In genomic region chr10:5817322-5818047, GRCh38 we compare ENCODE assay signal across 13 cellular contexts.
DNase-seq lines count a peak whose midpoint lies in the region; ATAC-seq and TF ChIP-seq lines count a peak whose summit lies in the region.
"Had no signal": no experiment of that assay in that cellular context is flagged by ENCODE, and none has a peak within 500 bp of the region (broad histone marks: within the 10 kb centered on the region; RNA-seq: fewer than 3 reads in every experiment).

No MANE protein-coding gene starts in this region.

- ATAC-seq in GM18858 (IDR thresholded peaks at IDR 0.05; ENCODE audit: unreplicated experiment) (no peak), HG03280 (IDR thresholded peaks at IDR 0.05; ENCODE audit: unreplicated experiment) (no peak)
- ATAC-seq: left cardiac atrium, PC-3 had no signal

- no peaks in the 10 kb centered on the region for H3K27me3 Mint-ChIP-seq in dendritic cell treated with granulocyte-macrophage colony-stimulating factor and Interleukin-4, amounts not matched to agents 40 ng/mL and 50 ng/mL, for 4 days

- peaks cover 9% of the 10 kb centered on the region for H3K36me3 Mint-ChIP-seq in dendritic cell treated with granulocyte-macrophage colony-stimulating factor and Interleukin-4, amounts not matched to agents 40 ng/mL and 50 ng/mL, for 4 days (ENCODE audit: low read depth)

- DNase-seq in NOMO-1 treated with DMSO at 0.1 percent for 48 hours (lab: John Stamatoyannopoulos, UW; ENCODE audit: unreplicated experiment) (peak; percentile 21), NOMO-1 treated with dmso at 0.1 percent for 144 hours (lab: John Stamatoyannopoulos, UW; ENCODE audit: unreplicated experiment) (no peak), GM12864 (ENCODE audit: low read depth) (peak; percentile 53), NAMALWA (ENCODE audit: low spot score) (peak; percentile 46), DMS153 (lab: John Stamatoyannopoulos, UW) (no peak)
- DNase-seq: brain microvascular endothelial cell, left cardiac atrium, NCI-H2171, PC-3, trophoblast cell had no signal

- peak overlapping the region; percentile 89 for H3K27ac Mint-ChIP-seq in dendritic cell treated with granulocyte-macrophage colony-stimulating factor and Interleukin-4, amounts not matched to agents 40 ng/mL and 50 ng/mL, for 4 days

- no peak overlapping the region for H3K4me3 Mint-ChIP-seq in dendritic cell treated with granulocyte-macrophage colony-stimulating factor and Interleukin-4, amounts not matched to agents 40 ng/mL and 50 ng/mL, for 4 days

- no peak for TF ChIP-seq CTCF in GM12864 (IDR thresholded peaks at IDR 0.05; ENCODE audit: low read depth, low read length, missing control alignments)

- no peak overlapping the region for H3K4me3 ChIP-seq in GM12864 (ENCODE audit: low read depth, low read length)

- H3K9me3 Mint-ChIP-seq in dendritic cell treated with granulocyte-macrophage colony-stimulating factor and Interleukin-4, amounts not matched to agents 40 ng/mL and 50 ng/mL, for 4 days = no peaks in the 10 kb centered on the region

- peaks cover 55% of the 10 kb centered on the region for H3K4me1 Mint-ChIP-seq in dendritic cell treated with granulocyte-macrophage colony-stimulating factor and Interleukin-4, amounts not matched to agents 40 ng/mL and 50 ng/mL, for 4 days (ENCODE audit: low read depth)

- intact Hi-C loops in dendritic cell treated with granulocyte-macrophage colony-stimulating factor and Interleukin-4, amounts not matched to agents 40 ng/mL and 50 ng/mL, for 4 days (cut with micrococcal nuclease) = loop anchor here (2.0 kb wide), 1 partner anchor 35 kb away; no protein-coding TSS in a partner anchor

Comparison
In these comparisons a context has a peak if more than half of its experiments do, and no peak if none do; other contexts are left out.
1. DNase-seq: peak in NOMO-1 treated with DMSO at 0.1 percent for 48 hours (single experiment), GM12864 (single experiment) and NAMALWA (single experiment); none in NOMO-1 treated with dmso at 0.1 percent for 144 hours (single experiment) and DMS153 (single experiment).